ENCODE assay signal across 20 cellular contexts in the genomic region with DNA sequence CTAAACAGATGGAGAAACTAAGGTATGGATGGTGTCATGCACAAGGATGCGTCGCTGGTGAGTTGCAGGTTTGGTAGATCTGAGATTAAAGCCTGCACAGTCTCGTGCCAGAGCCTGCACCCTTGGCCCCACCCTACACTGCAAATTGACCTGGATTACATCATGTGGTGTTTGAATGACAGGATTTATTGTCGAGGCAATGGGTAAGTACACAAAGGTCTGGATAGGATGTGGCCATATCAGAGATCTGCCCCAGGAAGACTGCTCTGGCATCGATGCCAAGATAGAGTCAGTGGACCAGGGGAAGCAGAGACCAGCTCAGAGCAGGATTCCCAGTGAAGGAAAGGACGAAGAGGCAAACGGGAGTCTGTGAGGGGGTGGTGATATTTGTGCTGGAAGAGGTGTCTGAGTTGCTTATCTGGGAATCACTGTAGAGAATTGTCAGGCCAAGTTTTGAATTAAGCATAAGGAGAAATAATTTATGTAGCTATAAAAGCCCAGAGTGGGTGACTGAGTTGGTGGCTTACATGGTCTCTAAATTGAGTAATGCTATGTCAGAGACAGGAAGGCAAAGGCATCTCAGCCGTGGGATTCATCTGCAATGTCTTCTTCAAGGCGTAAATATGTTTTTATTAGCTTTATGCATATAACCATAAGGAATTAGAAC.
"Had no signal": no experiment of that assay in that cellular context is flagged by ENCODE, and none has a peak within 500 bp of the region (broad histone marks: within the 10 kb centered on the region; RNA-seq: fewer than 3 reads in every experiment).

No MANE protein-coding gene starts in this region.

- H3K9me3 ChIP-seq: body of pancreas had no signal

- H3K4me3 Mint-ChIP-seq: activated B cell treated with CpG ODN at 0.5 μM for 24 hours; activated CD8-positive, alpha-beta T cell treated with anti-CD3 and anti-CD28 coated beads, Interleukin-2, amount 10 ng/mL, durations not matched to agents 7 days and 5 days; activated naive CD8-positive, alpha-beta T cell treated with anti-CD3 and anti-CD28 coated beads for 36 hours; activated T-cell treated with anti-CD3 and anti-CD28 coated beads, Interleukin-2, amount 50 U/mL, for 72 hours; nephron had no signal

- H3K27me3 ChIP-seq: body of pancreas had no signal

- H3K4me1 Mint-ChIP-seq: activated B cell treated with CpG ODN at 0.5 μM for 24 hours; activated naive CD8-positive, alpha-beta T cell treated with anti-CD3 and anti-CD28 coated beads for 36 hours had no signal

- H3K27ac ChIP-seq: body of pancreas had no signal

- H3K27me3 Mint-ChIP-seq: activated B cell treated with CpG ODN at 0.5 μM for 24 hours had no signal

- H3K36me3 Mint-ChIP-seq: activated naive CD8-positive, alpha-beta T cell treated with anti-CD3 and anti-CD28 coated beads for 36 hours had no signal

- DNase-seq: activated B cell treated with CpG ODN at 0.5 μM for 24 hours; activated CD4-positive, alpha-beta T cell treated with anti-CD3 and anti-CD28 coated beads for 48 hours; activated CD8-positive, alpha-beta memory T cell treated with anti-CD3 and anti-CD28 coated beads, Interleukin-2, amount 50 U/mL, for 48 hours; activated CD8-positive, alpha-beta T cell treated with anti-CD3 and anti-CD28 coated beads, Interleukin-2, amount 10 ng/mL, durations not matched to agents 7 days and 5 days; activated gamma-delta T cell treated with Interleukin-2 at 50 U/mL for 16 hours; activated naive CD8-positive, alpha-beta T cell treated with anti-CD3 and anti-CD28 coated beads for 36 hours; activated T-cell treated with anti-CD3 and anti-CD28 coated beads, Interleukin-2, amount 50 U/mL, for 72 hours; amygdala; body of pancreas; caudate nucleus; foreskin fibroblast; kidney glomerular epithelial cell; mesendoderm; nucleus accumbens; stimulated activated CD4-positive, alpha-beta T cell treated with anti-CD3 and anti-CD28 coated beads, Interleukin-4, amount 100 ng/mL, for 4 hours; stimulated activated CD8-positive, alpha-beta memory T cell treated with anti-CD3 and anti-CD28 coated beads, Interleukin-4, amount 100 ng/mL, for 48 hours; stimulated activated naive CD4-positive, alpha-beta T cell treated with Interleukin-2 at 50 U/mL for 16 hours; substantia nigra; trophoblast cell had no signal

- H3K4me1 ChIP-seq: body of pancreas had no signal

- H3K4me3 ChIP-seq: body of pancreas had no signal

- H3K9me3 Mint-ChIP-seq: activated B cell treated with CpG ODN at 0.5 μM for 24 hours; activated naive CD8-positive, alpha-beta T cell treated with anti-CD3 and anti-CD28 coated beads for 36 hours; activated T-cell treated with anti-CD3 and anti-CD28 coated beads, Interleukin-2, amount 50 U/mL, for 72 hours; nephron had no signal

- ATAC-seq: activated CD8-positive, alpha-beta T cell treated with anti-CD3 and anti-CD28 coated beads, Interleukin-2, amount 10 ng/mL, durations not matched to agents 7 days and 5 days; activated T-cell treated with anti-CD3 and anti-CD28 coated beads, Interleukin-2, amount 50 U/mL, for 72 hours; body of pancreas had no signal

- H3K27ac Mint-ChIP-seq: activated B cell treated with CpG ODN at 0.5 μM for 24 hours; activated CD8-positive, alpha-beta T cell treated with anti-CD3 and anti-CD28 coated beads, Interleukin-2, amount 10 ng/mL, durations not matched to agents 7 days and 5 days; activated naive CD8-positive, alpha-beta T cell treated with anti-CD3 and anti-CD28 coated beads for 36 hours; activated T-cell treated with anti-CD3 and anti-CD28 coated beads, Interleukin-2, amount 50 U/mL, for 72 hours had no signal
